22 cellular contexts compared by ENCODE assay signal in genomic region chr6:146666909-146667308, GRCh38.
"Had no signal": no experiment of that assay in that cellular context is flagged by ENCODE, and none has a peak within 500 bp of the region (broad histone marks: within the 10 kb centered on the region; RNA-seq: fewer than 3 reads in every experiment).

No MANE protein-coding gene starts in this region.

- H3K4me1 ChIP-seq: gastrocnemius medialis, left ventricle myocardium inferior, lower lobe of right lung, pancreas had no signal

- FAIRE-seq: endothelial cell of umbilical vein, keratinocyte had no signal

- H3K27me3 ChIP-seq: gastrocnemius medialis had no signal

- H3K9me3 ChIP-seq: gastrocnemius medialis, lower lobe of right lung, pancreas had no signal

- H3K27ac Mint-ChIP-seq: dendritic cell treated with granulocyte-macrophage colony-stimulating factor and Interleukin-4, amounts not matched to agents 40 ng/mL and 50 ng/mL, for 4 days; immature natural killer cell; memory B cell; mesothelial cell of epicardium; natural killer cell; progenitor cell of endocrine pancreas had no signal

- DNase-seq: erythroblast; gastrocnemius medialis; glutamatergic neuron; immature natural killer cell; left ventricle myocardium inferior; lower lobe of right lung; natural killer cell; nucleus accumbens; pancreas; right cardiac atrium; small intestine; stimulated activated CD4-positive, alpha-beta T cell treated with anti-CD3 and anti-CD28 coated beads, Interleukin-12 subunit alpha, Interleukin-12 subunit beta, amount 100 ng/mL, for 4 hours; stimulated activated CD4-positive, alpha-beta T cell treated with anti-CD3 and anti-CD28 coated beads, Interleukin-2, amount 100 ng/mL, for 48 hours; stimulated activated naive CD4-positive, alpha-beta T cell treated with Interleukin-2 at 50 U/mL for 16 hours; trophoblast cell had no signal

- ATAC-seq: gastrocnemius medialis, lower lobe of right lung, natural killer cell, pancreas, right cardiac atrium had no signal

- H3K4me1 Mint-ChIP-seq: immature natural killer cell, memory B cell, natural killer cell, neural crest cell had no signal

- H3K36me3 ChIP-seq: gastrocnemius medialis, left ventricle myocardium inferior, lower lobe of right lung, pancreas had no signal

- H3K4me3 Mint-ChIP-seq: dendritic cell treated with granulocyte-macrophage colony-stimulating factor and Interleukin-4, amounts not matched to agents 40 ng/mL and 50 ng/mL, for 4 days; immature natural killer cell; memory B cell; mesothelial cell of epicardium; natural killer cell; neural crest cell had no signal

- H3K36me3 Mint-ChIP-seq: immature natural killer cell, memory B cell, natural killer cell had no signal

- H3K9me3 Mint-ChIP-seq: neural crest cell had no signal

- H3K27me3 Mint-ChIP-seq: dendritic cell treated with granulocyte-macrophage colony-stimulating factor and Interleukin-4, amounts not matched to agents 40 ng/mL and 50 ng/mL, for 4 days; memory B cell; progenitor cell of endocrine pancreas had no signal

- H3K27ac ChIP-seq: gastrocnemius medialis, left ventricle myocardium inferior, lower lobe of right lung, pancreas had no signal

- H3K4me3 ChIP-seq: gastrocnemius medialis, left ventricle myocardium inferior, lower lobe of right lung, pancreas had no signal
